Comparison of ENCODE assay signal across 1 cellular context in genomic region chr19:37217855-37218591, GRCh38.
TF ChIP-seq lines count a peak whose summit lies in the region.

Gene ZNF383, plus strand, starts transcription at chr19:37218214. Its CDS starts 12,240 bp downstream, at chr19:37230454.

TF ChIP-seq in K562, 482 proteins besides CTCF, POLR2A, EP300 and RAD21 (continued from another document and continues in another):
- TF ChIP-seq AFF1 (IDR thresholded peaks at IDR 0.05; ENCODE audit: low read depth in 1 of 2, partially characterized antibody in 2 of 2) (peak in 1 of 2 experiments; percentile 95), ZNF146 (CRISPR knock-in tag; IDR thresholded peaks at IDR 0.05; ENCODE audit: unreplicated experiment) (no peak), FOXP4 (CRISPR knock-in tag; IDR thresholded peaks at IDR 0.05; ENCODE audit: borderline replicate concordance) (no peak), ZNF23 (CRISPR knock-in tag; IDR thresholded peaks at IDR 0.05) (no peak), ZNF398 (CRISPR knock-in tag; IDR thresholded peaks at IDR 0.05) (no peak), SPI1 (IDR thresholded peaks at IDR 0.05; ENCODE audit: borderline replicate concordance, low read depth, low read length) (peak; percentile 82), TCFL5 (CRISPR knock-in tag; conservative IDR thresholded peaks at IDR 0.05) (no peak), ZC3H11A (IDR thresholded peaks at IDR 0.05; ENCODE audit: low read depth, low read length) (no peak), ZNF592 (IDR thresholded peaks at IDR 0.05) (no peak), CREB3L1 (IDR thresholded peaks at IDR 0.05; ENCODE audit: borderline replicate concordance, low read depth) (peak; percentile 88), HOXB6 (CRISPR knock-in tag; IDR thresholded peaks at IDR 0.05; ENCODE audit: borderline replicate concordance) (no peak), LARP7 (IDR thresholded peaks at IDR 0.05) (peak; percentile 60; the same call in 1 of the 2 replicates), ARNT (IDR thresholded peaks at IDR 0.05) (peak in 1 of 2 experiments; percentile 56; a peak in 2 of 4 replicates), COPS2 (conservative IDR thresholded peaks at IDR 0.05) (no peak), TFE3 (CRISPR knock-in tag; IDR thresholded peaks at IDR 0.05) (no peak), ID3 (CRISPR knock-in tag; IDR thresholded peaks at IDR 0.05) (no peak), ID3 (tag; IDR thresholded peaks at IDR 0.05) (no peak), ATF2 (CRISPR knock-in tag; IDR thresholded peaks at IDR 0.05) (no peak), YBX1 (IDR thresholded peaks at IDR 0.05) (no peak), MXD1 (CRISPR knock-in tag; IDR thresholded peaks at IDR 0.05; ENCODE audit: borderline replicate concordance, poor library complexity, severe bottlenecking) (no peak), ZNF263 (CRISPR knock-in tag; IDR thresholded peaks at IDR 0.05; ENCODE audit: borderline replicate concordance) (no peak), ARID3B (CRISPR knock-in tag; IDR thresholded peaks at IDR 0.05; ENCODE audit: borderline replicate concordance) (no peak), U2AF2 (optimal IDR thresholded peaks at IDR 0.05; ENCODE audit: low read depth, low read length) (no peak), RBBP5 (IDR thresholded peaks at IDR 0.05; ENCODE audit: borderline replicate concordance, insufficient read depth, low read length, poor library complexity, severe bottlenecking) (peak; percentile 62), ZNF184 (CRISPR knock-in tag; IDR thresholded peaks at IDR 0.05) (no peak), REST (CRISPR knock-in tag; IDR thresholded peaks at IDR 0.05; ENCODE audit: low read depth) (no peak), MEF2D (tag; conservative IDR thresholded peaks at IDR 0.05; ENCODE audit: low read depth) (no peak)
